20 cellular contexts compared by ENCODE assay signal in genomic region chr2:158496986-158497385, GRCh38. TPM values are rescaled to one million over a fixed set of nuclear protein-coding genes. Genes with fewer than 3 reads are reported as not detected.
DNase-seq lines count a peak whose midpoint lies in the region; ATAC-seq, FAIRE-seq and TF ChIP-seq lines count a peak whose summit lies in the region.
"Had no signal": no experiment of that assay in that cellular context is flagged by ENCODE, and none has a peak within 500 bp of the region (broad histone marks: within the 10 kb centered on the region; RNA-seq: fewer than 3 reads in every experiment).

No MANE protein-coding gene starts in this region.

- H3K36me3 ChIP-seq in bronchial epithelial cell (ENCODE audit: control insufficient read depth, insufficient read depth, low read length) (no peaks in the 10 kb centered on the region), HepG2 (replicated peaks in 1 of 2; ENCODE audit: control insufficient read depth in 1 of 2, insufficient read depth in 2 of 2, low read length in 2 of 2) (peaks cover 0 to 3% of the 10 kb centered on the region in 2 experiments; a peak in 2 of 5 replicates), spleen (no peaks in the 10 kb centered on the region)
- H3K36me3 ChIP-seq: HAP-1, left lung, transverse colon had no signal

- intact Hi-C loops in HepG2 (cut with micrococcal nuclease; ENCODE audit: unreplicated experiment) (loop anchor here (5.0 kb wide), 1 partner anchor 35 kb away; no protein-coding TSS in a partner anchor), spleen (cut with DNase I; ENCODE audit: low total_unique reads) (no loop called here)

- H3K4me1 ChIP-seq in HepG2 (ENCODE audit: insufficient read depth, low read length) (peaks cover 46% of the 10 kb centered on the region), spleen (no peaks in the 10 kb centered on the region)

- no peak for TF ChIP-seq EP300 in HepG2 (IDR thresholded peaks at IDR 0.05; ENCODE audit: low read depth in 2 of 2, low read length in 2 of 2)
- no peak for TF ChIP-seq EP300 in HepG2 (CRISPR knock-in tag; IDR thresholded peaks at IDR 0.05; ENCODE audit: borderline replicate concordance)

- H2AFZ ChIP-seq in HepG2 (ENCODE audit: low read length): no peak overlapping the region

- H3K9me3 Mint-ChIP-seq in HFFc6: no peaks in the 10 kb centered on the region
- H3K9me3 Mint-ChIP-seq: activated naive CD4-positive, alpha-beta T cell treated with anti-CD3 and anti-CD28 coated beads, Interleukin-2, amount 10 ng/mL, durations not matched to agents 7 days and 5 days; activated T-cell treated with anti-CD3 and anti-CD28 coated beads, Interleukin-2, amount 50 U/mL, for 4 hours; stimulated activated naive CD8-positive, alpha-beta T cell treated with anti-CD3 and anti-CD28 coated beads, Interleukin-15, Interleukin-2, amounts not matched to agents 100 ng/mL and 50 ng/mL, for 24 hours had no signal

- in situ Hi-C loops in HepG2 (cut with HindIII; ENCODE audit: extremely low pct_ligation_motif_present, low pct_unique_long_range_greater_than_20kb): no loop called here

- peaks cover 35% of the 10 kb centered on the region for H4K20me1 ChIP-seq in HepG2 (ENCODE audit: insufficient read depth, low read length)

- 0 out of 2 replicates have a peak, but pooled peaks cover 5% of the 10 kb centered on the region for H3K36me3 Mint-ChIP-seq in HFFc6 (ENCODE audit: low read depth)

- no peak overlapping the region for H3K4me3 ChIP-seq in bronchial epithelial cell (ENCODE audit: low read depth, low read length)
- no peak overlapping the region for H3K4me3 ChIP-seq in HepG2 (replicated peaks in 1 of 3; ENCODE audit: insufficient read depth in 1 of 3, low read depth in 2 of 3, low read length in 3 of 3)
- H3K4me3 ChIP-seq in spleen: no peak overlapping the region
- H3K4me3 ChIP-seq: HAP-1, left lung, skin epidermis, transverse colon had no signal

- FAIRE-seq in bronchial epithelial cell (lab: Jason Lieb, UNC) (no peak), HepG2 (lab: Jason Lieb, UNC) (no peak)
- FAIRE-seq: GM18507 had no signal

- ATAC-seq in HepG2: peak; percentile 16; the same call in 1 of the 3 replicates

- no peak for TF ChIP-seq RAD21 in HepG2 (CRISPR knock-in tag; IDR thresholded peaks at IDR 0.05)

- TF ChIP-seq CTCF in HFFc6 (IDR thresholded peaks at IDR 0.05): no peak
- no peak for TF ChIP-seq CTCF in bronchial epithelial cell (IDR thresholded peaks at IDR 0.05; ENCODE audit: insufficient read depth, low read length, severe bottlenecking)
- TF ChIP-seq CTCF in HepG2 (CRISPR knock-in tag; IDR thresholded peaks at IDR 0.05): no peak
- TF ChIP-seq CTCF in spleen (IDR thresholded peaks at IDR 0.05 in 8 of 11, conservative IDR thresholded peaks at IDR 0.05 in 3 of 11): no peak

- H3K9me3 ChIP-seq in HepG2 (ENCODE audit: low read length) (no peaks in the 10 kb centered on the region), spleen (no peaks in the 10 kb centered on the region)
- H3K9me3 ChIP-seq: HAP-1, left lung, transverse colon had no signal

- POLR2A ChIA-PET in HepG2 (lab: Yijun Ruan, JAX): interaction anchor here (0.5 to 2.9 kb wide), 3 partner anchors 21 to 474 kb away, joined by 3 to 12 read pairs (median 3); no protein-coding TSS in a partner anchor

- H3K27me3 ChIP-seq in bronchial epithelial cell (ENCODE audit: control insufficient read depth, insufficient read depth, low read length) (no peaks in the 10 kb centered on the region), HepG2 (ENCODE audit: control insufficient read depth in 1 of 2, insufficient read depth in 2 of 2, low read length in 2 of 2) (no peaks in the 10 kb centered on the region), spleen (replicated peaks in 1 of 7) (no peaks in the 10 kb centered on the region)
- H3K27me3 ChIP-seq: left lung, transverse colon had no signal

- BruUV-seq in HepG2 (replicated peaks; lab: Mats Ljungman, UMichigan): no TSS peak

- H3K27me3 Mint-ChIP-seq in HFFc6 (ENCODE audit: insufficient read depth): no peaks in the 10 kb centered on the region
- H3K27me3 Mint-ChIP-seq: activated naive CD4-positive, alpha-beta T cell treated with anti-CD3 and anti-CD28 coated beads, Interleukin-2, amount 10 ng/mL, durations not matched to agents 7 days and 5 days; stimulated activated naive CD8-positive, alpha-beta T cell treated with anti-CD3 and anti-CD28 coated beads, Interleukin-15, Interleukin-2, amounts not matched to agents 100 ng/mL and 50 ng/mL, for 24 hours had no signal

- H3K27ac ChIP-seq in HepG2 (ENCODE audit: extremely low read length, insufficient read depth, low read length) (peak overlapping the region; percentile 1), spleen (no peak overlapping the region)
- H3K27ac ChIP-seq: left lung, transverse colon had no signal

- H3K4me3 Mint-ChIP-seq in HFFc6: no peak overlapping the region
- H3K4me3 Mint-ChIP-seq: activated naive CD4-positive, alpha-beta T cell treated with anti-CD3 and anti-CD28 coated beads, Interleukin-2, amount 10 ng/mL, durations not matched to agents 7 days and 5 days; activated T-cell treated with anti-CD3 and anti-CD28 coated beads, Interleukin-2, amount 50 U/mL, for 4 hours; stimulated activated naive CD8-positive, alpha-beta T cell treated with anti-CD3 and anti-CD28 coated beads, Interleukin-15, Interleukin-2, amounts not matched to agents 100 ng/mL and 50 ng/mL, for 24 hours had no signal

- no peak for TF ChIP-seq POLR2A in HepG2 (IDR thresholded peaks at IDR 0.05; ENCODE audit: insufficient read depth in 1 of 2, low read depth in 2 of 2, low read length in 2 of 2)
- TF ChIP-seq POLR2A in spleen (IDR thresholded peaks at IDR 0.05): no peak

- H3K4me1 Mint-ChIP-seq in HFFc6 (ENCODE audit: low read depth): peaks cover 80% of the 10 kb centered on the region
- H3K4me1 Mint-ChIP-seq: activated naive CD4-positive, alpha-beta T cell treated with anti-CD3 and anti-CD28 coated beads, Interleukin-2, amount 10 ng/mL, durations not matched to agents 7 days and 5 days had no signal

- 64% methylated on average over 3 of the region's 3 CpGs for WGBS in HepG2 (ENCODE audit: low lambda C conversion rate)
- 83 to 93% (median 86%) methylated on average over 3 of the region's 3 CpGs for WGBS in spleen, 5 donors

- no peak for DNase-seq in HFFc6
- DNase-seq in bronchial epithelial cell (ENCODE audit: low read depth): peak; percentile 30
- DNase-seq in HepG2 (ENCODE audit: low spot score): no peak
- no peak for DNase-seq in NCI-H345 (lab: John Stamatoyannopoulos, UW)
- DNase-seq in HPDE6-E6E7 (ENCODE audit: extremely low spot score): no peak
- DNase-seq in spleen: no peak
- DNase-seq: activated CD4-positive, alpha-beta T cell treated with anti-CD3 and anti-CD28 coated beads for 1 hour; activated naive CD4-positive, alpha-beta T cell treated with anti-CD3 and anti-CD28 coated beads, Interleukin-2, amount 10 ng/mL, durations not matched to agents 7 days and 5 days; activated T-cell treated with anti-CD3 and anti-CD28 coated beads, Interleukin-2, amount 50 U/mL, for 4 hours; central memory CD4-positive, alpha-beta T cell; left lung; NCI-H1417; NCI-H510A treated with DMSO at 0.1 percent for 48 hours; stimulated activated CD4-positive, alpha-beta T cell treated with anti-CD3 and anti-CD28 coated beads, Interleukin-4, amount 100 ng/mL, for 1 hour; transverse colon had no signal

- peak overlapping the region; percentile 21; the same call in 1 of the 2 replicates for H3K4me2 ChIP-seq in HepG2 (ENCODE audit: low read depth, low read length)

- no peak overlapping the region for H3K9ac ChIP-seq in HepG2 (ENCODE audit: insufficient read depth, low read depth, low read length)

- peaks cover 93% of the 10 kb centered on the region for H3K79me2 ChIP-seq in HepG2 (ENCODE audit: insufficient read depth, low read length)

- peak overlapping the region; percentile 65 for H3K27ac Mint-ChIP-seq in HFFc6
- H3K27ac Mint-ChIP-seq: activated naive CD4-positive, alpha-beta T cell treated with anti-CD3 and anti-CD28 coated beads, Interleukin-2, amount 10 ng/mL, durations not matched to agents 7 days and 5 days; stimulated activated naive CD8-positive, alpha-beta T cell treated with anti-CD3 and anti-CD28 coated beads, Interleukin-15, Interleukin-2, amounts not matched to agents 100 ng/mL and 50 ng/mL, for 24 hours had no signal

- CTCF ChIA-PET in HepG2 (lab: Yijun Ruan, JAX; ENCODE audit: low intra/inter-chr PET ratio, low total read pairs): no interaction called here

RNA-seq across cellular contexts. Expression of gene PKP4, which starts 40.2 kb away (rescaled TPM):
- 10 to 100 TPM; 35.9 to 48.9 (median 43.5) TPM for total RNA-seq in HFFc6 (2021; fragmentation: NEBNext Ultra II Directional; extraction: Animal tissue kit (Norgen Biotek cat#: 25700))
- total RNA-seq in bronchial epithelial cell (41.6 and 54.3 TPM in 2 replicates), HepG2 (2016; rRNA removed; fragmentation: Illumina TruSeq; extraction: Trizol) (80.9 and 84.8 TPM in 2 replicates), spleen (10 to 100 TPM; 24.8 to 53.5 (median 32.7) TPM)
- 23.7 and 25.9 TPM in 2 replicates for total RNA-seq in HepG2 (2016; cell fraction: cytosol; rRNA removed; fragmentation: Illumina TruSeq; extraction: Trizol; ENCODE audit: low read depth)
- 72.6 and 81.6 TPM in 2 replicates for total RNA-seq in HepG2 (2016; cell fraction: insoluble cytoplasmic fraction; rRNA removed; fragmentation: Illumina TruSeq; extraction: Trizol)
- total RNA-seq in HepG2 (2016; cell fraction: membrane; rRNA removed; fragmentation: Illumina TruSeq; extraction: Trizol): 83.8 and 88.8 TPM in 2 replicates
- 99.5 and 101 TPM in 2 replicates for total RNA-seq in HepG2 (2016; cell fraction: nucleus; rRNA removed; fragmentation: Illumina TruSeq; extraction: Trizol)
- polyA plus RNA-seq in HepG2 (2011; rRNA removed) (82.0 and 90.5 TPM in 2 replicates), spleen (1 to 10 TPM; 4.9 to 8.2 (median 6.3) TPM)
- polyA plus RNA-seq in HepG2 (2011; cell fraction: cytosol; rRNA removed): 61.3 and 62.5 TPM in 2 replicates
- 153 and 172 TPM in 2 replicates for polyA plus RNA-seq in HepG2 (2011; cell fraction: nucleus; rRNA removed)
- 92.8 and 94.0 TPM in 2 replicates for polyA plus RNA-seq in HepG2 (2012)
- polyA plus RNA-seq in HepG2 (2016; cell fraction: cytosol; fragmentation: Illumina TruSeq; extraction: Trizol; ENCODE audit: low read depth): 10.4 and 11.2 TPM in 2 replicates
- 73.3 and 79.7 TPM in 2 replicates for polyA plus RNA-seq in HepG2 (2016; cell fraction: insoluble cytoplasmic fraction; fragmentation: Illumina TruSeq; extraction: Trizol; ENCODE audit: low read depth)
- polyA plus RNA-seq in HepG2 (2016; cell fraction: membrane; fragmentation: Illumina TruSeq; extraction: Trizol; ENCODE audit: low read depth): 43.3 and 47.6 TPM in 2 replicates
- polyA plus RNA-seq in HepG2 (2016; cell fraction: nucleus; fragmentation: Illumina TruSeq; extraction: Trizol; ENCODE audit: insufficient read depth, low read depth): 120 and 126 TPM in 2 replicates
- polyA minus RNA-seq in HepG2 (2011; rRNA and poly(A)+ RNA removed; ENCODE audit: low replicate concordance): 87.5 and 190 TPM in 2 replicates
- 78.8 and 85.6 TPM in 2 replicates for polyA minus RNA-seq in HepG2 (2011; cell fraction: cytosol; rRNA and poly(A)+ RNA removed)
- 197 and 215 TPM in 2 replicates for polyA minus RNA-seq in HepG2 (2011; cell fraction: nucleus; rRNA and poly(A)+ RNA removed)

RNA-seq across cellular contexts. Expression of gene CCDC148, which starts 40.4 kb away (rescaled TPM):
- 1 to 10 TPM in 2 of 6 experiments, under 1 TPM in 4; 0.66 to 1.3 (median 0.84) TPM for total RNA-seq in HFFc6 (2021; fragmentation: NEBNext Ultra II Directional; extraction: Animal tissue kit (Norgen Biotek cat#: 25700))
- 0.13 and 0.26 TPM in 2 replicates for total RNA-seq in bronchial epithelial cell
- 0.49 and 0.73 TPM in 2 replicates for total RNA-seq in HepG2 (2016; rRNA removed; fragmentation: Illumina TruSeq; extraction: Trizol)
- 1.1 TPM in 2 replicates for total RNA-seq in HepG2 (2016; cell fraction: cytosol; rRNA removed; fragmentation: Illumina TruSeq; extraction: Trizol; ENCODE audit: low read depth)
- total RNA-seq in HepG2 (2016; cell fraction: insoluble cytoplasmic fraction; rRNA removed; fragmentation: Illumina TruSeq; extraction: Trizol): 0.54 and 0.69 TPM in 2 replicates
- total RNA-seq in HepG2 (2016; cell fraction: membrane; rRNA removed; fragmentation: Illumina TruSeq; extraction: Trizol): 0.56 and 0.79 TPM in 2 replicates
- total RNA-seq in HepG2 (2016; cell fraction: nucleus; rRNA removed; fragmentation: Illumina TruSeq; extraction: Trizol): 1.3 and 2.4 TPM in 2 replicates
- 0.30 and 0.40 TPM in 2 replicates for polyA plus RNA-seq in HepG2 (2011; rRNA removed)
- polyA plus RNA-seq in HepG2 (2011; cell fraction: cytosol; rRNA removed): 0.08 TPM in 2 replicates
- polyA plus RNA-seq in HepG2 (2011; cell fraction: nucleus; rRNA removed): 0.55 and 0.61 TPM in 2 replicates
- 0.36 and 1.2 TPM in 2 replicates for polyA plus RNA-seq in HepG2 (2012)
- 0.09 TPM in 1 of 2 replicates, not detected in the other for polyA plus RNA-seq in HepG2 (2016; cell fraction: cytosol; fragmentation: Illumina TruSeq; extraction: Trizol; ENCODE audit: low read depth)
- polyA plus RNA-seq in HepG2 (2016; cell fraction: insoluble cytoplasmic fraction; fragmentation: Illumina TruSeq; extraction: Trizol; ENCODE audit: low read depth): 0.37 and 0.54 TPM in 2 replicates
- 0.23 and 0.35 TPM in 2 replicates for polyA plus RNA-seq in HepG2 (2016; cell fraction: membrane; fragmentation: Illumina TruSeq; extraction: Trizol; ENCODE audit: low read depth)
- polyA plus RNA-seq in HepG2 (2016; cell fraction: nucleus; fragmentation: Illumina TruSeq; extraction: Trizol; ENCODE audit: insufficient read depth, low read depth): 0.66 and 1.2 TPM in 2 replicates
- polyA minus RNA-seq in HepG2 (2011; rRNA and poly(A)+ RNA removed; ENCODE audit: low replicate concordance): 1.5 TPM in 1 of 2 replicates, not detected in the other
- polyA minus RNA-seq in HepG2 (2011; cell fraction: cytosol; rRNA and poly(A)+ RNA removed): not detected in 2 replicates
- 3.9 and 6.3 TPM in 2 replicates for polyA minus RNA-seq in HepG2 (2011; cell fraction: nucleus; rRNA and poly(A)+ RNA removed)
- under 1 TPM; 0.37 to 0.79 (median 0.54) TPM for total RNA-seq in spleen
- polyA plus RNA-seq in spleen: under 1 TPM; 0.07 to 0.16 (median 0.15) TPM
- total RNA-seq: pulmonary artery endothelial cell had no signal
